Comparison of ENCODE assay signal across 20 cellular contexts in the genomic region with DNA sequence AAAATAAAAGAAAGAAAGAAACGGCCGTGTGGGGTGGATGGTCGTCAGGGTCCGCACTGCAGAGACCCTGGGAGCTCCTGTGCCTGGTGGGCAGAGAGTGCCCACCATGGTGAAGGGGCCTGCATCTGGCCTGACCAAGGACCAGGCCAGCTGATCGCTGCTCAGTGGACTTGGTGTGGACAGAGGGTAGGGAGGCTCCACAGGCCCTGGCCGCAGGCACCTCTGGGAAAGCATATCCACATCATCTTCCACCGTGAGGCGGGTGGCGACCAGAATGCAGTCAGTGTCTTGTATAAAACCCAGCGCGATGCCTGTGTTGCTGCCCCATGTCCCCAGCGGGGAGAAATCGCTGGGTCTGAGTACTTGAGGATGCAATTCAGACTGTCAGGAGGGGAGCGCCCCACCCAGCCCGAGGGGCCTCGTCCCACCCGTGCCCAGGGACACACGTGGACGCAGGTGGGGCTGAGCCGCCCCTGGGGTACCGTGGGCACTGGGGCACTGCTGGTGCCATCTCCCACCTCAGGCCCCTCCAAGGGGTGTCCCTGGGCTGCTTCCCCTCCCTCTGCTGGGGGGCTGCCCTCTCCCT. TPM values are rescaled to one million over a fixed set of nuclear protein-coding genes. Genes with fewer than 3 reads are reported as not detected.
DNase-seq lines count a peak whose midpoint lies in the region; ATAC-seq, FAIRE-seq and TF ChIP-seq lines count a peak whose summit lies in the region.
"Had no signal": no experiment of that assay in that cellular context is flagged by ENCODE, and none has a peak within 500 bp of the region (broad histone marks: within the 10 kb centered on the region; RNA-seq: fewer than 3 reads in every experiment).

No MANE protein-coding gene starts in this region.

- H3K4me1 ChIP-seq in PC-3 (ENCODE audit: insufficient read depth, low read length) (peaks cover 8% of the 10 kb centered on the region), HepG2 (ENCODE audit: insufficient read depth, low read length) (peaks cover 37% of the 10 kb centered on the region)
- H3K4me1 ChIP-seq: pancreas, right lobe of liver had no signal

- WGBS in HepG2 (ENCODE audit: low lambda C conversion rate), result 68% methylated on average over 12 of the region's 21 CpGs

- H3K4me3 ChIP-seq in PC-3 (ENCODE audit: low read length) (0 out of 2 replicates have a peak overlapping the region, but pooled peaks have one; percentile 61), HepG2 (replicated peaks in 1 of 3; ENCODE audit: insufficient read depth in 1 of 3, low read depth in 2 of 3, low read length in 3 of 3) (peak overlapping the region in 1 of 3 experiments; percentile 8; a peak in 1 of 6 replicates)
- H3K4me3 ChIP-seq: pancreas, right lobe of liver, upper lobe of left lung had no signal

- ATAC-seq in activated naive CD8-positive, alpha-beta T cell treated with anti-CD3 and anti-CD28 coated beads, Interleukin-2, amount 10 ng/mL, durations not matched to agents 7 days and 5 days (ENCODE audit: low read depth), result no peak
- ATAC-seq in PC-3 (no peak), HepG2 (no peak), GM18867 (IDR thresholded peaks at IDR 0.05; ENCODE audit: unreplicated experiment) (no peak)
- peak; percentile 17 for ATAC-seq in stimulated activated memory B cell treated with anti-CD40 and anti-IgM and Interleukin-4, amounts not matched to agents 10 μg/mL and 1 μg/mL and 100 μg/mL, for 72 hours

- FAIRE-seq in HepG2 (lab: Jason Lieb, UNC), result no peak
- FAIRE-seq: pancreas had no signal

- intact Hi-C loops in PC-3 (cut with micrococcal nuclease) (no loop called here), HepG2 (cut with micrococcal nuclease; ENCODE audit: unreplicated experiment) (loop anchor here (1.0 kb wide), 2 partner anchors 10 to 31 kb away; no protein-coding TSS in a partner anchor)

- no peak for TF ChIP-seq EP300 in HepG2 (IDR thresholded peaks at IDR 0.05; ENCODE audit: low read depth in 2 of 2, low read length in 2 of 2)
- no peak for TF ChIP-seq EP300 in HepG2 (CRISPR knock-in tag; IDR thresholded peaks at IDR 0.05; ENCODE audit: borderline replicate concordance)

- CTCF ChIA-PET in PC-3 (lab: Charles Lee) (interaction anchor here (0.5 to 1.4 kb wide), 7 partner anchors 11 to 371 kb away, joined by 3 to 17 read pairs (median 4); no protein-coding TSS in a partner anchor), HepG2 (lab: Yijun Ruan, JAX; ENCODE audit: low intra/inter-chr PET ratio, low total read pairs) (interaction anchor here (2.0 to 2.7 kb wide), 2 partner anchors 31 to 250 kb away, joined by 6 to 24 read pairs; no protein-coding TSS in a partner anchor)

- no peak for TF ChIP-seq POLR2A in HepG2 (IDR thresholded peaks at IDR 0.05; ENCODE audit: insufficient read depth in 1 of 2, low read depth in 2 of 2, low read length in 2 of 2)

- in situ Hi-C loops in HepG2 (cut with HindIII; ENCODE audit: extremely low pct_ligation_motif_present, low pct_unique_long_range_greater_than_20kb), result loop anchor here (5.0 to 10.0 kb wide), 2 partner anchors 64 to 471 kb away; no protein-coding TSS in a partner anchor

- no TSS peak for BruUV-seq in PC-3 (replicated peaks; lab: Mats Ljungman, UMichigan)
- no TSS peak for BruUV-seq in HepG2 (replicated peaks; lab: Mats Ljungman, UMichigan)

- H3K36me3 Mint-ChIP-seq in activated naive CD8-positive, alpha-beta T cell treated with anti-CD3 and anti-CD28 coated beads, Interleukin-2, amount 10 ng/mL, durations not matched to agents 7 days and 5 days, result no peaks in the 10 kb centered on the region
- no peaks in the 10 kb centered on the region for H3K36me3 Mint-ChIP-seq in activated naive CD8-positive, alpha-beta T cell treated with anti-CD3 and anti-CD28 coated beads for 36 hours
- H3K36me3 Mint-ChIP-seq in stimulated activated memory B cell treated with anti-CD40 and anti-IgM and Interleukin-4, amounts not matched to agents 10 μg/mL and 1 μg/mL and 100 μg/mL, for 72 hours, result no peaks in the 10 kb centered on the region
- H3K36me3 Mint-ChIP-seq: activated naive CD4-positive, alpha-beta T cell treated with anti-CD3 and anti-CD28 coated beads, Interleukin-2, amount 50 U/mL, for 72 hours had no signal

- H3K4me3 Mint-ChIP-seq in activated naive CD8-positive, alpha-beta T cell treated with anti-CD3 and anti-CD28 coated beads, Interleukin-2, amount 10 ng/mL, durations not matched to agents 7 days and 5 days, result peak overlapping the region; percentile 66
- H3K4me3 Mint-ChIP-seq in activated naive CD8-positive, alpha-beta T cell treated with anti-CD3 and anti-CD28 coated beads for 36 hours, result no peak overlapping the region
- no peak overlapping the region for H3K4me3 Mint-ChIP-seq in stimulated activated memory B cell treated with anti-CD40 and anti-IgM and Interleukin-4, amounts not matched to agents 10 μg/mL and 1 μg/mL and 100 μg/mL, for 72 hours
- H3K4me3 Mint-ChIP-seq: nephron had no signal

- no peaks in the 10 kb centered on the region for H4K20me1 ChIP-seq in PC-3 (ENCODE audit: low read length)
- no peaks in the 10 kb centered on the region for H4K20me1 ChIP-seq in HepG2 (ENCODE audit: insufficient read depth, low read length)

- no peak for TF ChIP-seq CTCF in PC-3 (conservative IDR thresholded peaks at IDR 0.05; ENCODE audit: low read depth, low read length)
- TF ChIP-seq CTCF in HepG2 (CRISPR knock-in tag; IDR thresholded peaks at IDR 0.05), result no peak

- no peaks in the 10 kb centered on the region for H3K27me3 Mint-ChIP-seq in activated naive CD8-positive, alpha-beta T cell treated with anti-CD3 and anti-CD28 coated beads, Interleukin-2, amount 10 ng/mL, durations not matched to agents 7 days and 5 days
- no peaks in the 10 kb centered on the region for H3K27me3 Mint-ChIP-seq in activated naive CD8-positive, alpha-beta T cell treated with anti-CD3 and anti-CD28 coated beads for 36 hours
- peaks cover 39% of the 10 kb centered on the region for H3K27me3 Mint-ChIP-seq in stimulated activated memory B cell treated with anti-CD40 and anti-IgM and Interleukin-4, amounts not matched to agents 10 μg/mL and 1 μg/mL and 100 μg/mL, for 72 hours

- H3F3A ChIP-seq in PC-3 (ENCODE audit: low read length, unreplicated experiment), result no peaks in the 10 kb centered on the region

- H3K9ac ChIP-seq in PC-3 (ENCODE audit: low read length) (peak overlapping the region; percentile 43; the same call in 1 of the 2 replicates), HepG2 (ENCODE audit: insufficient read depth, low read depth, low read length) (0 out of 2 replicates have a peak overlapping the region, but pooled peaks have one; percentile 25)

- H3K36me3 ChIP-seq in PC-3 (ENCODE audit: low read depth, low read length) (no peaks in the 10 kb centered on the region), HepG2 (replicated peaks in 1 of 2; ENCODE audit: control insufficient read depth in 1 of 2, insufficient read depth in 2 of 2, low read length in 2 of 2) (no peaks in the 10 kb centered on the region)
- H3K36me3 ChIP-seq: BE2C, pancreas, right lobe of liver, upper lobe of left lung had no signal

- H2AFZ ChIP-seq in PC-3 (ENCODE audit: low read length) (peak overlapping the region; percentile 85), HepG2 (ENCODE audit: low read length) (no peak overlapping the region)

- H3K27ac ChIP-seq in PC-3 (ENCODE audit: low read length) (no peak overlapping the region), HepG2 (ENCODE audit: extremely low read length, insufficient read depth, low read length) (no peak overlapping the region)
- H3K27ac ChIP-seq: GM23248, pancreas, right lobe of liver, SK-N-MC, upper lobe of left lung had no signal

- H3K9me3 Mint-ChIP-seq in activated naive CD8-positive, alpha-beta T cell treated with anti-CD3 and anti-CD28 coated beads, Interleukin-2, amount 10 ng/mL, durations not matched to agents 7 days and 5 days, result no peaks in the 10 kb centered on the region
- H3K9me3 Mint-ChIP-seq in activated naive CD8-positive, alpha-beta T cell treated with anti-CD3 and anti-CD28 coated beads for 36 hours, result no peaks in the 10 kb centered on the region
- no peaks in the 10 kb centered on the region for H3K9me3 Mint-ChIP-seq in stimulated activated memory B cell treated with anti-CD40 and anti-IgM and Interleukin-4, amounts not matched to agents 10 μg/mL and 1 μg/mL and 100 μg/mL, for 72 hours
- H3K9me3 Mint-ChIP-seq: activated naive CD4-positive, alpha-beta T cell treated with anti-CD3 and anti-CD28 coated beads, Interleukin-2, amount 50 U/mL, for 72 hours; nephron had no signal

- peak overlapping the region; percentile 68 for H3K27ac Mint-ChIP-seq in activated naive CD8-positive, alpha-beta T cell treated with anti-CD3 and anti-CD28 coated beads, Interleukin-2, amount 10 ng/mL, durations not matched to agents 7 days and 5 days
- H3K27ac Mint-ChIP-seq in activated naive CD8-positive, alpha-beta T cell treated with anti-CD3 and anti-CD28 coated beads for 36 hours, result no peak overlapping the region
- H3K27ac Mint-ChIP-seq in stimulated activated memory B cell treated with anti-CD40 and anti-IgM and Interleukin-4, amounts not matched to agents 10 μg/mL and 1 μg/mL and 100 μg/mL, for 72 hours, result no peak overlapping the region
- H3K27ac Mint-ChIP-seq: nephron had no signal

- no peaks in the 10 kb centered on the region for H3K27me3 ChIP-seq in PC-3 (ENCODE audit: low read length)
- H3K27me3 ChIP-seq in HepG2 (ENCODE audit: control insufficient read depth in 1 of 2, insufficient read depth in 2 of 2, low read length in 2 of 2), result peaks cover 0 to 18% of the 10 kb centered on the region in 2 experiments; a peak in 3 of 5 replicates
- H3K27me3 ChIP-seq: BE2C, pancreas, right lobe of liver, upper lobe of left lung had no signal

- TF ChIP-seq RAD21 in HepG2 (CRISPR knock-in tag; IDR thresholded peaks at IDR 0.05), result no peak

- POLR2A ChIA-PET in activated naive CD8-positive, alpha-beta T cell treated with anti-CD3 and anti-CD28 coated beads, Interleukin-2, amount 10 ng/mL, durations not matched to agents 7 days and 5 days (lab: Charles Lee), result interaction anchor here (0.7 to 0.8 kb wide), 2 partner anchors 10 to 471 kb away, joined by 3 to 4 read pairs; no protein-coding TSS in a partner anchor
- POLR2A ChIA-PET in PC-3 (lab: Charles Lee; ENCODE audit: unreplicated experiment) (interaction anchor here (0.6 kb wide), 1 partner anchor 24 kb away, joined by 4 read pairs; no protein-coding TSS in a partner anchor), HepG2 (lab: Yijun Ruan, JAX) (interaction anchor here (0.6 to 3.6 kb wide), 11 partner anchors 8 to 123 kb away, joined by 3 to 47 read pairs (median 4); no protein-coding TSS in a partner anchor)

- peaks cover 5% of the 10 kb centered on the region for H3K4me1 Mint-ChIP-seq in activated naive CD8-positive, alpha-beta T cell treated with anti-CD3 and anti-CD28 coated beads, Interleukin-2, amount 10 ng/mL, durations not matched to agents 7 days and 5 days
- peaks cover 6% of the 10 kb centered on the region for H3K4me1 Mint-ChIP-seq in activated naive CD8-positive, alpha-beta T cell treated with anti-CD3 and anti-CD28 coated beads for 36 hours
- H3K4me1 Mint-ChIP-seq in stimulated activated memory B cell treated with anti-CD40 and anti-IgM and Interleukin-4, amounts not matched to agents 10 μg/mL and 1 μg/mL and 100 μg/mL, for 72 hours, result peaks cover under 1% of the 10 kb centered on the region

- no peaks in the 10 kb centered on the region for H3K9me3 ChIP-seq in PC-3 (ENCODE audit: low read length)
- H3K9me3 ChIP-seq in HepG2 (ENCODE audit: low read length), result no peaks in the 10 kb centered on the region
- H3K9me3 ChIP-seq: BE2C, pancreas, right lobe of liver, upper lobe of left lung had no signal

- H3K4me2 ChIP-seq in PC-3 (ENCODE audit: low read length) (peak overlapping the region; percentile 84), HepG2 (ENCODE audit: low read depth, low read length) (peak overlapping the region; percentile 62; the same call in 1 of the 2 replicates)

- DNase-seq in activated naive CD8-positive, alpha-beta T cell treated with anti-CD3 and anti-CD28 coated beads, Interleukin-2, amount 10 ng/mL, durations not matched to agents 7 days and 5 days, result peak; percentile 24
- no peak for DNase-seq in activated naive CD8-positive, alpha-beta T cell treated with anti-CD3 and anti-CD28 coated beads for 36 hours
- DNase-seq in PC-3, result no peak
- no peak for DNase-seq in HepG2 (ENCODE audit: low spot score)
- no peak for DNase-seq in middle frontal gyrus (ENCODE audit: extremely low spot score, low spot score)
- DNase-seq in DMS114 treated with DMSO at 0.1 percent for 48 hours (lab: John Stamatoyannopoulos, UW; ENCODE audit: unreplicated experiment), result no peak
- DNase-seq: cerebellar nuclear complex, DMS79, NCI-H187 had no signal

- H3K79me2 ChIP-seq in PC-3 (ENCODE audit: low read length) (no peaks in the 10 kb centered on the region), HepG2 (ENCODE audit: insufficient read depth, low read length) (no peaks in the 10 kb centered on the region)

- no peaks in the 10 kb centered on the region for H3K9me2 ChIP-seq in PC-3 (replicated peaks; ENCODE audit: low read length)

RNA-seq across cellular contexts. Expression of a gene that starts 27.8 kb away (rescaled TPM):
- total RNA-seq in activated naive CD8-positive, alpha-beta T cell treated with anti-CD3 and anti-CD28 coated beads, Interleukin-2, amount 10 ng/mL, durations not matched to agents 7 days and 5 days, result not detected
- total RNA-seq in activated naive CD8-positive, alpha-beta T cell treated with anti-CD3 and anti-CD28 coated beads for 36 hours, result not detected
- not detected in 2 replicates for total RNA-seq in PC-3 (2014; rRNA removed)
- total RNA-seq in HepG2 (2016; rRNA removed; fragmentation: Illumina TruSeq; extraction: Trizol), result 0.02 TPM in 1 of 2 replicates, not detected in the other
- not detected in 2 replicates for total RNA-seq in HepG2 (2016; cell fraction: cytosol; rRNA removed; fragmentation: Illumina TruSeq; extraction: Trizol; ENCODE audit: low read depth)
- 0.06 TPM in 1 of 2 replicates, not detected in the other for total RNA-seq in HepG2 (2016; cell fraction: insoluble cytoplasmic fraction; rRNA removed; fragmentation: Illumina TruSeq; extraction: Trizol)
- total RNA-seq in HepG2 (2016; cell fraction: membrane; rRNA removed; fragmentation: Illumina TruSeq; extraction: Trizol), result not detected in 2 replicates
- not detected in 2 replicates for total RNA-seq in HepG2 (2016; cell fraction: nucleus; rRNA removed; fragmentation: Illumina TruSeq; extraction: Trizol)
- 0.01 TPM in 1 of 2 replicates, not detected in the other for polyA plus RNA-seq in HepG2 (2011; rRNA removed)
- polyA plus RNA-seq in HepG2 (2011; cell fraction: cytosol; rRNA removed), result 0.01 TPM in 1 of 2 replicates, not detected in the other
- 0.06 and 0.07 TPM in 2 replicates for polyA plus RNA-seq in HepG2 (2011; cell fraction: nucleus; rRNA removed)
- polyA plus RNA-seq in HepG2 (2012), result not detected in 2 replicates
- polyA plus RNA-seq in HepG2 (2016; cell fraction: cytosol; fragmentation: Illumina TruSeq; extraction: Trizol; ENCODE audit: low read depth), result not detected in 2 replicates
- not detected in 2 replicates for polyA plus RNA-seq in HepG2 (2016; cell fraction: insoluble cytoplasmic fraction; fragmentation: Illumina TruSeq; extraction: Trizol; ENCODE audit: low read depth)
- not detected in 2 replicates for polyA plus RNA-seq in HepG2 (2016; cell fraction: membrane; fragmentation: Illumina TruSeq; extraction: Trizol; ENCODE audit: low read depth)
- 0.08 TPM in 1 of 2 replicates, not detected in the other for polyA plus RNA-seq in HepG2 (2016; cell fraction: nucleus; fragmentation: Illumina TruSeq; extraction: Trizol; ENCODE audit: insufficient read depth, low read depth)
- polyA minus RNA-seq in HepG2 (2011; rRNA and poly(A)+ RNA removed; ENCODE audit: low replicate concordance), result 0.02 and 0.12 TPM in 2 replicates
- polyA minus RNA-seq in HepG2 (2011; cell fraction: cytosol; rRNA and poly(A)+ RNA removed), result 0.09 TPM in 1 of 2 replicates, not detected in the other
- polyA minus RNA-seq in HepG2 (2011; cell fraction: nucleus; rRNA and poly(A)+ RNA removed), result not detected in 2 replicates
- total RNA-seq: A673; activated naive CD4-positive, alpha-beta T cell treated with anti-CD3 and anti-CD28 coated beads, Interleukin-2, amount 50 U/mL, for 72 hours; GM23248 had no signal
- polyA plus RNA-seq: GM23248 had no signal

RNA-seq across cellular contexts. Expression of a gene that starts 51.6 kb away (rescaled TPM):
- not detected for total RNA-seq in activated naive CD8-positive, alpha-beta T cell treated with anti-CD3 and anti-CD28 coated beads, Interleukin-2, amount 10 ng/mL, durations not matched to agents 7 days and 5 days
- total RNA-seq in activated naive CD8-positive, alpha-beta T cell treated with anti-CD3 and anti-CD28 coated beads for 36 hours, result not detected
- not detected in 2 replicates for total RNA-seq in PC-3 (2014; rRNA removed)
- total RNA-seq in HepG2 (2016; rRNA removed; fragmentation: Illumina TruSeq; extraction: Trizol), result not detected in 2 replicates
- not detected in 2 replicates for total RNA-seq in HepG2 (2016; cell fraction: cytosol; rRNA removed; fragmentation: Illumina TruSeq; extraction: Trizol; ENCODE audit: low read depth)
- not detected in 2 replicates for total RNA-seq in HepG2 (2016; cell fraction: insoluble cytoplasmic fraction; rRNA removed; fragmentation: Illumina TruSeq; extraction: Trizol)
- not detected in 2 replicates for total RNA-seq in HepG2 (2016; cell fraction: membrane; rRNA removed; fragmentation: Illumina TruSeq; extraction: Trizol)
- not detected in 2 replicates for total RNA-seq in HepG2 (2016; cell fraction: nucleus; rRNA removed; fragmentation: Illumina TruSeq; extraction: Trizol)
- polyA plus RNA-seq in HepG2 (2011; rRNA removed), result not detected in 2 replicates
- not detected in 2 replicates for polyA plus RNA-seq in HepG2 (2011; cell fraction: cytosol; rRNA removed)
- polyA plus RNA-seq in HepG2 (2011; cell fraction: nucleus; rRNA removed), result not detected in 2 replicates
- not detected in 2 replicates for polyA plus RNA-seq in HepG2 (2012)
- not detected in 2 replicates for polyA plus RNA-seq in HepG2 (2016; cell fraction: cytosol; fragmentation: Illumina TruSeq; extraction: Trizol; ENCODE audit: low read depth)
- not detected in 2 replicates for polyA plus RNA-seq in HepG2 (2016; cell fraction: insoluble cytoplasmic fraction; fragmentation: Illumina TruSeq; extraction: Trizol; ENCODE audit: low read depth)
- polyA plus RNA-seq in HepG2 (2016; cell fraction: membrane; fragmentation: Illumina TruSeq; extraction: Trizol; ENCODE audit: low read depth), result not detected in 2 replicates
- not detected in 2 replicates for polyA plus RNA-seq in HepG2 (2016; cell fraction: nucleus; fragmentation: Illumina TruSeq; extraction: Trizol; ENCODE audit: insufficient read depth, low read depth)
- not detected in 2 replicates for polyA minus RNA-seq in HepG2 (2011; rRNA and poly(A)+ RNA removed; ENCODE audit: low replicate concordance)
- not detected in 2 replicates for polyA minus RNA-seq in HepG2 (2011; cell fraction: cytosol; rRNA and poly(A)+ RNA removed)
- not detected in 2 replicates for polyA minus RNA-seq in HepG2 (2011; cell fraction: nucleus; rRNA and poly(A)+ RNA removed)
- total RNA-seq: A673; activated naive CD4-positive, alpha-beta T cell treated with anti-CD3 and anti-CD28 coated beads, Interleukin-2, amount 50 U/mL, for 72 hours; GM23248; pancreas; right lobe of liver; upper lobe of left lung had no signal
- polyA plus RNA-seq: GM23248 had no signal
